Comparison of ENCODE assay signal across 8 cellular contexts in genomic region chr17:58172369-58173071, GRCh38. TPM values are rescaled to one million over a fixed set of nuclear protein-coding genes. Genes with fewer than 3 reads are reported as not detected.
DNase-seq lines count a peak whose midpoint lies in the region; ATAC-seq and TF ChIP-seq lines count a peak whose summit lies in the region.

No MANE protein-coding gene starts in this region.

- ATAC-seq in heart right ventricle (no peak), left ventricle myocardium superior (no peak), gastrocnemius medialis (no peak), GM18505 (IDR thresholded peaks at IDR 0.05; ENCODE audit: unreplicated experiment) (no peak)
- peak; percentile 80 for ATAC-seq in stimulated activated effector memory CD8-positive, alpha-beta T cell treated with anti-CD3 and anti-CD28 coated beads, Interleukin-12 subunit alpha, Interleukin-12 subunit beta, amount 100 ng/mL, for 72 hours

- no peaks in the 10 kb centered on the region for H3K36me3 Mint-ChIP-seq in stimulated activated effector memory CD8-positive, alpha-beta T cell treated with anti-CD3 and anti-CD28 coated beads, Interleukin-12 subunit alpha, Interleukin-12 subunit beta, amount 100 ng/mL, for 72 hours

- H3K4me1 Mint-ChIP-seq in stimulated activated effector memory CD8-positive, alpha-beta T cell treated with anti-CD3 and anti-CD28 coated beads, Interleukin-12 subunit alpha, Interleukin-12 subunit beta, amount 100 ng/mL, for 72 hours = peaks cover 32% of the 10 kb centered on the region

- intact Hi-C loops in heart right ventricle (cut with DNase I) (loop anchor here in 2 of 10 donors (2.0 to 5.0 kb wide), 2 partner anchors 54 to 55 kb away; no protein-coding TSS in a partner anchor), left ventricle myocardium superior (cut with micrococcal nuclease) (no loop called here), gastrocnemius medialis (cut with DNase I; ENCODE audit: low total_unique reads) (no loop called here)

- no peak overlapping the region for H3K9ac ChIP-seq in fibroblast of lung (ENCODE audit: insufficient read depth, low read length)

- H3K9me3 ChIP-seq in heart right ventricle (no peaks in the 10 kb centered on the region), fibroblast of lung (ENCODE audit: control insufficient read depth, insufficient read depth, low read depth, low read length) (no peaks in the 10 kb centered on the region), gastrocnemius medialis (no peaks in the 10 kb centered on the region)

- TF ChIP-seq CTCF in heart right ventricle (IDR thresholded peaks at IDR 0.05) (peak in 6 of 9 donors; percentile 26 to 52 (median 41)), fibroblast of lung (conservative IDR thresholded peaks at IDR 0.05 in 1 of 2, IDR thresholded peaks at IDR 0.05 in 1 of 2; ENCODE audit: low read depth in 1 of 2, low read length in 2 of 2) (peak; percentile 8 to 37), gastrocnemius medialis (IDR thresholded peaks at IDR 0.05 in 4 of 5, conservative IDR thresholded peaks at IDR 0.05 in 1 of 5) (peak in 1 of 5 experiments; percentile 28)

- H3K79me2 ChIP-seq in fibroblast of lung (ENCODE audit: control insufficient read depth, insufficient read depth, low read length) = no peaks in the 10 kb centered on the region

- in situ Hi-C loops in gastrocnemius medialis (cut with MboI; ENCODE audit: low sequenced_read_pairs in 4 of 4) = no loop called here

- no peaks in the 10 kb centered on the region for H4K20me1 ChIP-seq in fibroblast of lung (ENCODE audit: control insufficient read depth, extremely low read depth, insufficient read depth, low read length)

- H3K9me3 Mint-ChIP-seq in stimulated activated effector memory CD8-positive, alpha-beta T cell treated with anti-CD3 and anti-CD28 coated beads, Interleukin-12 subunit alpha, Interleukin-12 subunit beta, amount 100 ng/mL, for 72 hours = peaks cover 3% of the 10 kb centered on the region

- WGBS in heart right ventricle, 2 donors = 30 to 37% methylated on average over 2 of the region's 2 CpGs

- H3K27ac ChIP-seq in heart right ventricle (no peak overlapping the region), fibroblast of lung (ENCODE audit: insufficient read depth, low read length) (no peak overlapping the region), gastrocnemius medialis (no peak overlapping the region)

- peak overlapping the region; percentile 19 for H3K4me3 Mint-ChIP-seq in stimulated activated effector memory CD8-positive, alpha-beta T cell treated with anti-CD3 and anti-CD28 coated beads, Interleukin-12 subunit alpha, Interleukin-12 subunit beta, amount 100 ng/mL, for 72 hours

- H3K4me2 ChIP-seq in fibroblast of lung (ENCODE audit: extremely low read depth, insufficient read depth, low read length) = no peak overlapping the region

- DNase-seq in heart right ventricle = no peak
- DNase-seq in left ventricle myocardium superior = no peak
- DNase-seq in NCI-H2081 (lab: John Stamatoyannopoulos, UW) = peak; percentile 69 to 73
- DNase-seq in activated CD4-positive, alpha-beta T cell treated with anti-CD3 and anti-CD28 coated beads, Interleukin-2, amount 50 U/mL, for 1 hour = peak; percentile 36
- peak; percentile 6 to 19 for DNase-seq in fibroblast of lung (ENCODE audit: low read depth in 2 of 2)
- DNase-seq in stimulated activated effector memory CD8-positive, alpha-beta T cell treated with anti-CD3 and anti-CD28 coated beads, Interleukin-12 subunit alpha, Interleukin-12 subunit beta, amount 100 ng/mL, for 72 hours (ENCODE audit: low spot score in 2 of 2) = peak in 1 of 2 donors; percentile 63
- DNase-seq in gastrocnemius medialis = no peak

- H3K36me3 ChIP-seq in heart right ventricle = no peaks in the 10 kb centered on the region
- no peaks in the 10 kb centered on the region for H3K36me3 ChIP-seq in fibroblast of lung (ENCODE audit: control insufficient read depth, insufficient read depth, low read length)
- no peaks in the 10 kb centered on the region for H3K36me3 ChIP-seq in gastrocnemius medialis

- peaks cover 0 to 50% (median 29%) of the 10 kb centered on the region in 7 donors for H3K27me3 ChIP-seq in heart right ventricle
- no peaks in the 10 kb centered on the region for H3K27me3 ChIP-seq in fibroblast of lung (ENCODE audit: control insufficient read depth, insufficient read depth, low read length)
- H3K27me3 ChIP-seq in gastrocnemius medialis = peaks cover 0 to 5% (median 2%) of the 10 kb centered on the region in 3 donors

- no peak for TF ChIP-seq POLR2A in gastrocnemius medialis (IDR thresholded peaks at IDR 0.05)
- TF ChIP-seq POLR2A in GM18505 (IDR thresholded peaks at IDR 0.05; ENCODE audit: borderline replicate concordance, extremely low read depth, insufficient read depth, insufficient read length) = no peak

- no peak overlapping the region for H3K4me3 ChIP-seq in heart right ventricle
- no peak overlapping the region for H3K4me3 ChIP-seq in fibroblast of lung (replicated peaks in 1 of 4; ENCODE audit: control extremely low read depth in 1 of 4, insufficient read depth in 1 of 4, low read depth in 3 of 4, low read length in 4 of 4)
- no peak overlapping the region for H3K4me3 ChIP-seq in gastrocnemius medialis

- H3K4me1 ChIP-seq in heart right ventricle (no peaks in the 10 kb centered on the region), fibroblast of lung (ENCODE audit: control insufficient read depth, extremely low read depth, insufficient read depth, low read length) (no peaks in the 10 kb centered on the region), gastrocnemius medialis (no peaks in the 10 kb centered on the region)

- no peak overlapping the region for H2AFZ ChIP-seq in fibroblast of lung (ENCODE audit: low read length)

- H3K27ac Mint-ChIP-seq in stimulated activated effector memory CD8-positive, alpha-beta T cell treated with anti-CD3 and anti-CD28 coated beads, Interleukin-12 subunit alpha, Interleukin-12 subunit beta, amount 100 ng/mL, for 72 hours = peak overlapping the region; percentile 29

RNA-seq across cellular contexts. Expression of gene OR4D2, which starts 5.7 kb away (rescaled TPM):
- total RNA-seq in heart right ventricle (not detected), left ventricle myocardium superior (not detected), fibroblast of lung (not detected in 2 replicates), gastrocnemius medialis (not detected)
- polyA plus RNA-seq in heart right ventricle (not detected), fibroblast of lung (not detected in 2 replicates)
- polyA plus RNA-seq in fibroblast of lung (2012) = not detected in 2 replicates
- polyA minus RNA-seq in fibroblast of lung (ENCODE audit: low replicate concordance) = not detected in 2 replicates

RNA-seq across cellular contexts. Expression of gene EPX, which starts 20.0 kb away (rescaled TPM):
- total RNA-seq in heart right ventricle = not detected
- not detected for polyA plus RNA-seq in heart right ventricle
- total RNA-seq in left ventricle myocardium superior = not detected
- not detected in 2 replicates for total RNA-seq in fibroblast of lung
- not detected in 2 replicates for polyA plus RNA-seq in fibroblast of lung
- polyA plus RNA-seq in fibroblast of lung (2012) = not detected in 2 replicates
- polyA minus RNA-seq in fibroblast of lung (ENCODE audit: low replicate concordance) = not detected in 2 replicates
- not detected for total RNA-seq in gastrocnemius medialis

RNA-seq across cellular contexts. Expression of gene OR4D1, which starts 24.3 kb away (rescaled TPM):
- total RNA-seq in heart right ventricle (under 1 TPM in 1 of 10 donors, not detected in 9; 0.07 TPM), left ventricle myocardium superior (not detected), fibroblast of lung (not detected in 2 replicates), gastrocnemius medialis (not detected)
- polyA plus RNA-seq in heart right ventricle (not detected), fibroblast of lung (not detected in 2 replicates)
- not detected in 2 replicates for polyA plus RNA-seq in fibroblast of lung (2012)
- polyA minus RNA-seq in fibroblast of lung (ENCODE audit: low replicate concordance) = not detected in 2 replicates

RNA-seq across cellular contexts. Expression of gene MKS1, which starts 46.5 kb away (rescaled TPM):
- total RNA-seq in heart right ventricle (10 to 100 TPM in 4 of 10 donors, 1 to 10 TPM in 6; 5.3 to 12.9 (median 9.2) TPM), left ventricle myocardium superior (10.1 TPM), fibroblast of lung (13.1 and 17.8 TPM in 2 replicates), gastrocnemius medialis (1 to 10 TPM; 2.2 to 6.7 (median 2.8) TPM)
- polyA plus RNA-seq in heart right ventricle (10 to 100 TPM in 1 of 2 donors, 1 to 10 TPM in 1; 5.4 to 10.3 TPM), fibroblast of lung (8.7 and 10.3 TPM in 2 replicates)
- polyA plus RNA-seq in fibroblast of lung (2012) = 7.9 and 13.1 TPM in 2 replicates
- 4.2 and 25.3 TPM in 2 replicates for polyA minus RNA-seq in fibroblast of lung (ENCODE audit: low replicate concordance)

Comparison
In these comparisons a context has a peak if more than half of its experiments do, and no peak if none do; other contexts are left out.
1. DNase-seq: peak in NCI-H2081 (2 of 2), activated CD4-positive, alpha-beta T cell treated with anti-CD3 and anti-CD28 coated beads, Interleukin-2, amount 50 U/mL, for 1 hour (single experiment) and fibroblast of lung (2 of 2); none in heart right ventricle (0 of 2), left ventricle myocardium superior (single experiment) and gastrocnemius medialis (0 of 2).